ENCODE assay signal across 8 cellular contexts in genomic region chrX:47483310-47484268, GRCh38. TPM values are rescaled to one million over a fixed set of nuclear protein-coding genes. Genes with fewer than 3 reads are reported as not detected.
DNase-seq lines count a peak whose midpoint lies in the region; ATAC-seq and TF ChIP-seq lines count a peak whose summit lies in the region.

No MANE protein-coding gene starts in this region.

- in situ Hi-C loops in gastrocnemius medialis (cut with MboI; ENCODE audit: low sequenced_read_pairs in 4 of 4) = no loop called here

- TF ChIP-seq POLR2A in gastrocnemius medialis (IDR thresholded peaks at IDR 0.05) = no peak

- DNase-seq in COLO829 (ENCODE audit: low spot score) = peak; percentile 21
- DNase-seq in gastrocnemius medialis = peak in 1 of 2 donors; percentile 22

- no peaks in the 10 kb centered on the region for H4K20me1 ChIP-seq in KMS-11 (ENCODE audit: insufficient read depth)

- H3K4me2 ChIP-seq in KMS-11 = peak overlapping the region; percentile 72

- TF ChIP-seq CTCF in KMS-11 (conservative IDR thresholded peaks at IDR 0.05; ENCODE audit: low read depth, low read length) = no peak
- no peak for TF ChIP-seq CTCF in gastrocnemius medialis (IDR thresholded peaks at IDR 0.05 in 4 of 5, conservative IDR thresholded peaks at IDR 0.05 in 1 of 5)

- H3K9ac ChIP-seq in KMS-11 = peak overlapping the region; percentile 96

- H3K27ac ChIP-seq in KMS-11 (peak overlapping the region; percentile 88), angular gyrus (ENCODE audit: low read depth, low read length) (peak overlapping the region; percentile 22), gastrocnemius medialis (peak overlapping the region; percentile 93 to 97 (median 96))

- intact Hi-C loops in gastrocnemius medialis (cut with DNase I; ENCODE audit: low total_unique reads) = loop anchor here (2.0 to 10.0 kb wide), 6 partner anchors 39 to 1691 kb away; partner anchors contain the start of genes ARAF, NDUFB11, PLP2 and RBM10

- H2AFZ ChIP-seq in KMS-11 (ENCODE audit: low read depth) = peak overlapping the region; percentile 70

- no peaks in the 10 kb centered on the region for H3K9me3 ChIP-seq in gastrocnemius medialis

- ATAC-seq in gastrocnemius medialis (peak; percentile 5 to 11), HG03521 (IDR thresholded peaks at IDR 0.05; ENCODE audit: unreplicated experiment) (no peak), HG02623 (IDR thresholded peaks at IDR 0.05; ENCODE audit: unreplicated experiment) (no peak), HG03432 (IDR thresholded peaks at IDR 0.05; ENCODE audit: unreplicated experiment) (no peak)

- H3K36me3 ChIP-seq in KMS-11 (ENCODE audit: insufficient read depth) = no peaks in the 10 kb centered on the region
- H3K36me3 ChIP-seq in gastrocnemius medialis = no peaks in the 10 kb centered on the region

- H3K79me2 ChIP-seq in KMS-11 (ENCODE audit: insufficient read depth, low read depth) = peaks cover 22% of the 10 kb centered on the region; the same call in 1 of the 2 replicates

- H3K4me3 ChIP-seq in KMS-11 (IDR thresholded peaks at IDR 0.05; ENCODE audit: insufficient read depth, low read depth, low read length) (no peak overlapping the region), iPS-11a (ENCODE audit: low read depth, low read length) (peak overlapping the region; percentile 58), gastrocnemius medialis (peak overlapping the region; percentile 66 to 81 (median 75))

- peaks cover 26% of the 10 kb centered on the region for H3K4me1 ChIP-seq in KMS-11 (ENCODE audit: low read depth, poor library complexity, severe bottlenecking)
- peaks cover 8 to 26% of the 10 kb centered on the region in 2 donors for H3K4me1 ChIP-seq in gastrocnemius medialis

- H3K27me3 ChIP-seq in KMS-11 (ENCODE audit: insufficient read depth, low read depth) (no peaks in the 10 kb centered on the region), gastrocnemius medialis (no peaks in the 10 kb centered on the region)

RNA-seq across cellular contexts. Expression of gene ZNF41, which starts 0.6 kb away (rescaled TPM):
- total RNA-seq in gastrocnemius medialis = 10 to 100 TPM in 3 of 4 donors, 1 to 10 TPM in 1; 8.7 to 14.9 (median 11.7) TPM

Comparison
In these comparisons a context has a peak if more than half of its experiments do, and no peak if none do; other contexts are left out.
1. H3K27ac ChIP-seq: peak in every context shown above with its lines; median percentile 96 in gastrocnemius medialis; 88 in KMS-11; 22 in angular gyrus.
2. ATAC-seq: peak in gastrocnemius medialis (2 of 2); none in HG03521 (single experiment), HG02623 (single experiment) and HG03432 (single experiment).